ENCODE assay signal across 8 cellular contexts in genomic region chr18:57210101-57210661, GRCh38.
DNase-seq lines count a peak whose midpoint lies in the region; ATAC-seq and TF ChIP-seq lines count a peak whose summit lies in the region.

No MANE protein-coding gene starts in this region.

- peak; percentile 39 for ATAC-seq in activated CD8-positive, alpha-beta T cell treated with anti-CD3 and anti-CD28 coated beads for 36 hours
- no peak for ATAC-seq in HG02571 (IDR thresholded peaks at IDR 0.05; ENCODE audit: unreplicated experiment)

- H3K4me3 Mint-ChIP-seq in T-helper 1 cell treated with Interleukin-12 subunit alpha and Interleukin-12 subunit beta and Interleukin-4 antibody, amounts not matched to agents 30 μg/mL and 1 μg/mL, for 36 hours = peak overlapping the region; percentile 39
- peak overlapping the region; percentile 28 for H3K4me3 Mint-ChIP-seq in activated CD8-positive, alpha-beta T cell treated with anti-CD3 and anti-CD28 coated beads for 36 hours
- peak overlapping the region; percentile 6 for H3K4me3 Mint-ChIP-seq in progenitor cell of endocrine pancreas (ENCODE audit: low read depth)

- intact Hi-C loops in activated CD8-positive, alpha-beta T cell treated with anti-CD3 and anti-CD28 coated beads for 36 hours (cut with micrococcal nuclease) = no loop called here

- no peaks in the 10 kb centered on the region for H3K4me1 ChIP-seq in cardiac muscle cell (ENCODE audit: low read depth)

- no peaks in the 10 kb centered on the region for H3K36me3 ChIP-seq in cardiac muscle cell

- H3K4me1 Mint-ChIP-seq in T-helper 1 cell treated with Interleukin-12 subunit alpha and Interleukin-12 subunit beta and Interleukin-4 antibody, amounts not matched to agents 30 μg/mL and 1 μg/mL, for 36 hours (ENCODE audit: low read depth) = peaks cover 7% of the 10 kb centered on the region
- H3K4me1 Mint-ChIP-seq in activated CD8-positive, alpha-beta T cell treated with anti-CD3 and anti-CD28 coated beads for 36 hours (ENCODE audit: low read depth) = peaks cover 11% of the 10 kb centered on the region
- peaks cover 22% of the 10 kb centered on the region for H3K4me1 Mint-ChIP-seq in progenitor cell of endocrine pancreas (ENCODE audit: low read depth)

- no peak overlapping the region for H3K27ac ChIP-seq in cardiac muscle cell

- peaks cover 4% of the 10 kb centered on the region for H3K27me3 Mint-ChIP-seq in T-helper 1 cell treated with Interleukin-12 subunit alpha and Interleukin-12 subunit beta and Interleukin-4 antibody, amounts not matched to agents 30 μg/mL and 1 μg/mL, for 36 hours (ENCODE audit: low read depth)
- peaks cover 46% of the 10 kb centered on the region for H3K27me3 Mint-ChIP-seq in activated CD8-positive, alpha-beta T cell treated with anti-CD3 and anti-CD28 coated beads for 36 hours
- peaks cover 14% of the 10 kb centered on the region for H3K27me3 Mint-ChIP-seq in progenitor cell of endocrine pancreas

- no peaks in the 10 kb centered on the region for H3K36me3 Mint-ChIP-seq in T-helper 1 cell treated with Interleukin-12 subunit alpha and Interleukin-12 subunit beta and Interleukin-4 antibody, amounts not matched to agents 30 μg/mL and 1 μg/mL, for 36 hours (ENCODE audit: low read depth)
- H3K36me3 Mint-ChIP-seq in activated CD8-positive, alpha-beta T cell treated with anti-CD3 and anti-CD28 coated beads for 36 hours (ENCODE audit: low read depth) = no peaks in the 10 kb centered on the region
- H3K36me3 Mint-ChIP-seq in progenitor cell of endocrine pancreas (ENCODE audit: insufficient read depth) = no peaks in the 10 kb centered on the region

- DNase-seq in T-helper 1 cell (no peak), MV-4-11 (lab: John Stamatoyannopoulos, UW) (peak; percentile 36), cardiac muscle cell (ENCODE audit: low read depth in 1 of 2, low spot score in 1 of 2) (peak; percentile 30 to 67), progenitor cell of endocrine pancreas (ENCODE audit: low spot score, unreplicated experiment) (no peak), middle frontal gyrus (ENCODE audit: extremely low spot score, low spot score) (no peak)
- peak; percentile 10 for DNase-seq in activated CD8-positive, alpha-beta T cell treated with anti-CD3 and anti-CD28 coated beads for 36 hours

- no peaks in the 10 kb centered on the region for H3K9me3 Mint-ChIP-seq in T-helper 1 cell treated with Interleukin-12 subunit alpha and Interleukin-12 subunit beta and Interleukin-4 antibody, amounts not matched to agents 30 μg/mL and 1 μg/mL, for 36 hours
- H3K9me3 Mint-ChIP-seq in activated CD8-positive, alpha-beta T cell treated with anti-CD3 and anti-CD28 coated beads for 36 hours = no peaks in the 10 kb centered on the region
- peaks cover 2% of the 10 kb centered on the region for H3K9me3 Mint-ChIP-seq in progenitor cell of endocrine pancreas (ENCODE audit: low read depth)

- TF ChIP-seq CTCF in activated CD8-positive, alpha-beta T cell treated with anti-CD3 and anti-CD28 coated beads for 36 hours (IDR thresholded peaks at IDR 0.05) = no peak
- TF ChIP-seq CTCF in cardiac muscle cell (IDR thresholded peaks at IDR 0.05; ENCODE audit: low read depth, low read length) (no peak), progenitor cell of endocrine pancreas (IDR thresholded peaks at IDR 0.05; ENCODE audit: unreplicated experiment) (no peak)

- H3K4me3 ChIP-seq in cardiac muscle cell = no peak overlapping the region

- CTCF ChIA-PET in activated CD8-positive, alpha-beta T cell treated with anti-CD3 and anti-CD28 coated beads for 36 hours (lab: Charles Lee) = no interaction called here

- H3K9me3 ChIP-seq in cardiac muscle cell (ENCODE audit: low read depth) = no peaks in the 10 kb centered on the region

- no peak overlapping the region for H3K27ac Mint-ChIP-seq in T-helper 1 cell treated with Interleukin-12 subunit alpha and Interleukin-12 subunit beta and Interleukin-4 antibody, amounts not matched to agents 30 μg/mL and 1 μg/mL, for 36 hours
- no peak overlapping the region for H3K27ac Mint-ChIP-seq in activated CD8-positive, alpha-beta T cell treated with anti-CD3 and anti-CD28 coated beads for 36 hours
- peak overlapping the region; percentile 40 for H3K27ac Mint-ChIP-seq in progenitor cell of endocrine pancreas

- no peaks in the 10 kb centered on the region for H3K27me3 ChIP-seq in cardiac muscle cell

- POLR2A ChIA-PET in activated CD8-positive, alpha-beta T cell treated with anti-CD3 and anti-CD28 coated beads for 36 hours (lab: Charles Lee) = no interaction called here

Comparison
In these comparisons a context has a peak if more than half of its experiments do, and no peak if none do; other contexts are left out.
1. DNase-seq: peak in MV-4-11 (single experiment), activated CD8-positive, alpha-beta T cell treated with anti-CD3 and anti-CD28 coated beads for 36 hours (single experiment) and cardiac muscle cell (2 of 2); none in T-helper 1 cell (0 of 5), progenitor cell of endocrine pancreas (single experiment) and middle frontal gyrus (single experiment).
2. Peak in every context shown above with its lines, with median percentiles within 50 percentile points of each other: H3K4me3 Mint-ChIP-seq.